In the genomic region with DNA sequence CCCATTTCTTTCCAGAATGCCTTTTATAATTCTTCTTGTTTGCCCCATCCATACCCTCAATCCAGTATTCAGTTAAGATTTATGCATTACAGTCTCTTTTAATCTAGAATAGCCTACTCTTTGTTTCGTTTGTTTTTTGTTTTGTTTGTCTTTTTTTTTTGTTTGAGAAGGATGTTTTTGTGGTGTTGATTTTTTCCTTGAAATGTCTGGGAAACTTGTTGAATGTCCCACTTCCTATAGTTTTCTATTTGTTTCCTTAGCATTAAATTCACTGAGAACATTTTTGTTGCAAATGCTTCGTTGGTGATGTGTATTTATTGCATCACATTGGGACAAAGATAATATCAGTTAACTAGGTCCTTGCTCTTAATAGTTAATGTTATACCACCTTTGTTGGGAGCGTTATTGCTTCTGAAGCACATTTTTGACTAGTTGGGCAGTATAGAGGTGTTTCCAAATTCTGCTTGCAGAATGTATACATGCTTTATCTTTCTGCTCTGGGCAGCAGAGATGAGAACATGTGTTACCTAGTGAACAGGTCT, we compare ENCODE assay signal across 27 cellular contexts.
"Had no signal": no experiment of that assay in that cellular context is flagged by ENCODE, and none has a peak within 500 bp of the region (broad histone marks: within the 10 kb centered on the region; RNA-seq: fewer than 3 reads in every experiment).

No MANE protein-coding gene starts in this region.

- H3K4me3 Mint-ChIP-seq: activated CD4-positive, alpha-beta memory T cell treated with anti-CD3 and anti-CD28 coated beads, Interleukin-2, amount 10 ng/mL, durations not matched to agents 7 days and 5 days; activated CD4-positive, alpha-beta T cell treated with anti-CD3 and anti-CD28 coated beads, Interleukin-2, amount 10 ng/mL, durations not matched to agents 7 days and 5 days; activated naive CD8-positive, alpha-beta T cell treated with anti-CD3 and anti-CD28 coated beads, Interleukin-2, amount 10 ng/mL, durations not matched to agents 7 days and 5 days; dendritic cell treated with granulocyte-macrophage colony-stimulating factor and Interleukin-4, amounts not matched to agents 40 ng/mL and 50 ng/mL, for 4 days; mesothelial cell of epicardium; naive B cell; neural progenitor cell had no signal

- DNase-seq: activated CD4-positive, alpha-beta memory T cell treated with anti-CD3 and anti-CD28 coated beads, Interleukin-2, amount 10 ng/mL, durations not matched to agents 7 days and 5 days; activated CD4-positive, alpha-beta T cell treated with anti-CD3 and anti-CD28 coated beads for 1 hour; activated CD4-positive, alpha-beta T cell treated with anti-CD3 and anti-CD28 coated beads, Interleukin-2, amount 10 ng/mL, durations not matched to agents 7 days and 5 days; activated CD8-positive, alpha-beta memory T cell treated with anti-CD3 and anti-CD28 coated beads, Interleukin-2, amount 50 U/mL, for 48 hours; activated effector memory CD4-positive, alpha-beta T cell treated with Interleukin-2 at 50 U/mL for 16 hours; activated naive CD4-positive, alpha-beta T cell treated with Interleukin-2 at 50 U/mL for 16 hours; activated naive CD8-positive, alpha-beta T cell treated with anti-CD3 and anti-CD28 coated beads, Interleukin-2, amount 10 ng/mL, durations not matched to agents 7 days and 5 days; brain microvascular endothelial cell; foreskin keratinocyte; heart right ventricle; kidney glomerular epithelial cell; left lung; naive B cell; posterior cingulate gyrus; stimulated activated CD4-positive, alpha-beta T cell treated with anti-CD3 and anti-CD28 coated beads, Interleukin-12 subunit alpha, Interleukin-12 subunit beta, amount 100 ng/mL, for 4 hours; stimulated activated CD4-positive, alpha-beta T cell treated with anti-CD3 and anti-CD28 coated beads, Interleukin-4, amount 100 ng/mL, for 1 hour; stimulated activated naive CD8-positive, alpha-beta T cell treated with anti-CD3 and anti-CD28 coated beads, Interleukin-15, Interleukin-2, amounts not matched to agents 100 U/mL and 50 U/mL, for 24 hours; T-helper 1 cell had no signal

- H3K27ac ChIP-seq: ascending aorta, brain microvascular endothelial cell, esophagus muscularis mucosa, foreskin keratinocyte, heart right ventricle, left lung, neural progenitor cell, skin epidermis, thoracic aorta, VCaP had no signal

- H3K4me1 ChIP-seq: ascending aorta, foreskin keratinocyte, left lung, neural progenitor cell had no signal

- H3K4me1 Mint-ChIP-seq: mesothelial cell of epicardium, neural progenitor cell had no signal

- H3K27me3 ChIP-seq: ascending aorta, brain microvascular endothelial cell, esophagus muscularis mucosa, foreskin keratinocyte, heart right ventricle, left lung, neural progenitor cell had no signal

- H3K27ac Mint-ChIP-seq: activated CD4-positive, alpha-beta memory T cell treated with anti-CD3 and anti-CD28 coated beads, Interleukin-2, amount 10 ng/mL, durations not matched to agents 7 days and 5 days; activated CD4-positive, alpha-beta T cell treated with anti-CD3 and anti-CD28 coated beads, Interleukin-2, amount 10 ng/mL, durations not matched to agents 7 days and 5 days; activated naive CD8-positive, alpha-beta T cell treated with anti-CD3 and anti-CD28 coated beads, Interleukin-2, amount 10 ng/mL, durations not matched to agents 7 days and 5 days; dendritic cell treated with granulocyte-macrophage colony-stimulating factor and Interleukin-4, amounts not matched to agents 40 ng/mL and 50 ng/mL, for 4 days; mesothelial cell of epicardium; neural progenitor cell had no signal

- ATAC-seq: foreskin keratinocyte; heart right ventricle; left lung; sciatic nerve; stimulated activated naive CD8-positive, alpha-beta T cell treated with anti-CD3 and anti-CD28 coated beads, Interleukin-15, Interleukin-2, amounts not matched to agents 100 U/mL and 50 U/mL, for 24 hours had no signal

- H3K9me3 ChIP-seq: ascending aorta, esophagus muscularis mucosa, heart right ventricle, left lung, thoracic aorta had no signal

- H3K4me3 ChIP-seq: ascending aorta, esophagus muscularis mucosa, heart right ventricle, left lung, neural progenitor cell, skin epidermis, thoracic aorta had no signal

- H3K27me3 Mint-ChIP-seq: activated CD4-positive, alpha-beta memory T cell treated with anti-CD3 and anti-CD28 coated beads, Interleukin-2, amount 10 ng/mL, durations not matched to agents 7 days and 5 days; activated CD4-positive, alpha-beta T cell treated with anti-CD3 and anti-CD28 coated beads, Interleukin-2, amount 10 ng/mL, durations not matched to agents 7 days and 5 days; activated naive CD8-positive, alpha-beta T cell treated with anti-CD3 and anti-CD28 coated beads, Interleukin-2, amount 10 ng/mL, durations not matched to agents 7 days and 5 days; dendritic cell treated with granulocyte-macrophage colony-stimulating factor and Interleukin-4, amounts not matched to agents 40 ng/mL and 50 ng/mL, for 4 days; naive B cell had no signal

- H3K9me3 Mint-ChIP-seq: activated CD4-positive, alpha-beta memory T cell treated with anti-CD3 and anti-CD28 coated beads, Interleukin-2, amount 10 ng/mL, durations not matched to agents 7 days and 5 days; activated CD4-positive, alpha-beta T cell treated with anti-CD3 and anti-CD28 coated beads, Interleukin-2, amount 10 ng/mL, durations not matched to agents 7 days and 5 days; activated naive CD8-positive, alpha-beta T cell treated with anti-CD3 and anti-CD28 coated beads, Interleukin-2, amount 10 ng/mL, durations not matched to agents 7 days and 5 days; dendritic cell treated with granulocyte-macrophage colony-stimulating factor and Interleukin-4, amounts not matched to agents 40 ng/mL and 50 ng/mL, for 4 days; mesothelial cell of epicardium; naive B cell; neural progenitor cell had no signal
